40 cellular contexts compared by ENCODE assay signal in the genomic region with DNA sequence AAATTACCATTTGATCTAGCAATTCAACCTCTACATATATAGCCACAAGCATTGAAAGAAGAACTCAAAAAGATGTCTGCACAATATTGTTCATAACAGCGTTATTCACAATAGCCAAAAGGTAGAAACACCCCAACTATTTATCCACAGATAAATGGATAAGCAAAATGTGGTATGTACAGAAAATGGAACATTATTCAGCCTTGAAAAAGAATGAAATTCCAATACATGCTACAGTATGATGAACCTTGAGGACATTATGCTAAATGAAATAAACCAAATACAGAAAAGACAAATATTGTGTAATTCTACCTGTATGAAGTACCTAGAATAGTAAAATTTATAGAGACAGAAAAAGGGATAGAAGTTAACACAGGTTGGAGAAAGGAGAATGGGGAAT.
"Had no signal": no experiment of that assay in that cellular context is flagged by ENCODE, and none has a peak within 500 bp of the region (broad histone marks: within the 10 kb centered on the region; RNA-seq: fewer than 3 reads in every experiment).

No MANE protein-coding gene starts in this region.

- H3K4me1 ChIP-seq: ascending aorta had no signal

- ATAC-seq: activated CD4-positive, alpha-beta T cell treated with anti-CD3 and anti-CD28 coated beads for 36 hours; activated CD4-positive, CD25-positive, alpha-beta regulatory T cell treated with anti-CD3 and anti-CD28 coated beads, Interleukin-2, amount 50 U/mL, for 24 hours; activated CD8-positive, alpha-beta memory T cell treated with anti-CD3 and anti-CD28 coated beads, Interleukin-2, amount 10 ng/mL, durations not matched to agents 7 days and 5 days; activated CD8-positive, alpha-beta T cell treated with anti-CD3 and anti-CD28 coated beads, Interleukin-2, amount 10 ng/mL, durations not matched to agents 7 days and 5 days; activated naive CD8-positive, alpha-beta T cell treated with anti-CD3 and anti-CD28 coated beads, Interleukin-2, amount 50 U/mL, for 24 hours; WTC11 had no signal

- H3K4me3 Mint-ChIP-seq: activated CD4-positive, alpha-beta memory T cell treated with anti-CD3 and anti-CD28 coated beads, Interleukin-2, amount 10 ng/mL, durations not matched to agents 7 days and 5 days; activated CD4-positive, alpha-beta T cell treated with anti-CD3 and anti-CD28 coated beads for 36 hours; activated CD4-positive, alpha-beta T cell treated with anti-CD3 and anti-CD28 coated beads, Interleukin-2, amount 10 ng/mL, durations not matched to agents 7 days and 5 days; activated CD8-positive, alpha-beta memory T cell treated with anti-CD3 and anti-CD28 coated beads, Interleukin-2, amount 10 ng/mL, durations not matched to agents 7 days and 5 days; activated CD8-positive, alpha-beta T cell treated with anti-CD3 and anti-CD28 coated beads, Interleukin-2, amount 10 ng/mL, durations not matched to agents 7 days and 5 days; activated naive CD4-positive, alpha-beta T cell treated with anti-CD3 and anti-CD28 coated beads, Interleukin-2, amount 10 ng/mL, durations not matched to agents 7 days and 5 days; activated naive CD4-positive, alpha-beta T cell treated with anti-CD3 and anti-CD28 coated beads, Interleukin-2, amount 50 U/mL, for 24 hours; activated naive CD8-positive, alpha-beta T cell; activated naive CD8-positive, alpha-beta T cell treated with anti-CD3 and anti-CD28 coated beads, Interleukin-2, amount 10 ng/mL, durations not matched to agents 7 days and 5 days; activated naive CD8-positive, alpha-beta T cell treated with anti-CD3 and anti-CD28 coated beads, Interleukin-2, amount 50 U/mL, for 24 hours; activated T-cell treated with anti-CD3 and anti-CD28 coated beads, Interleukin-2, amount 50 U/mL, for 24 hours; brain; central memory CD8-positive, alpha-beta T cell; T-helper 1 cell treated with Interleukin-12 subunit alpha and Interleukin-12 subunit beta and Interleukin-4 antibody, amounts not matched to agents 30 μg/mL and 1 μg/mL, for 36 hours; T-helper 2 cell treated with Interferon-gamma antibody and Interleukin-4, amounts not matched to agents 5 μg/mL and 100 μg/mL, for 36 hours; WTC11 had no signal

- H3K27me3 Mint-ChIP-seq: activated naive CD4-positive, alpha-beta T cell treated with anti-CD3 and anti-CD28 coated beads, Interleukin-2, amount 50 U/mL, for 24 hours; activated naive CD8-positive, alpha-beta T cell; activated naive CD8-positive, alpha-beta T cell treated with anti-CD3 and anti-CD28 coated beads, Interleukin-2, amount 50 U/mL, for 24 hours; activated T-cell treated with anti-CD3 and anti-CD28 coated beads, Interleukin-2, amount 50 U/mL, for 24 hours had no signal

- H3K27ac Mint-ChIP-seq: activated CD4-positive, alpha-beta memory T cell treated with anti-CD3 and anti-CD28 coated beads, Interleukin-2, amount 10 ng/mL, durations not matched to agents 7 days and 5 days; activated CD4-positive, alpha-beta T cell treated with anti-CD3 and anti-CD28 coated beads for 36 hours; activated CD4-positive, alpha-beta T cell treated with anti-CD3 and anti-CD28 coated beads, Interleukin-2, amount 10 ng/mL, durations not matched to agents 7 days and 5 days; activated CD8-positive, alpha-beta memory T cell treated with anti-CD3 and anti-CD28 coated beads, Interleukin-2, amount 10 ng/mL, durations not matched to agents 7 days and 5 days; activated CD8-positive, alpha-beta T cell treated with anti-CD3 and anti-CD28 coated beads, Interleukin-2, amount 10 ng/mL, durations not matched to agents 7 days and 5 days; activated naive CD4-positive, alpha-beta T cell treated with anti-CD3 and anti-CD28 coated beads, Interleukin-2, amount 10 ng/mL, durations not matched to agents 7 days and 5 days; activated naive CD8-positive, alpha-beta T cell; activated naive CD8-positive, alpha-beta T cell treated with anti-CD3 and anti-CD28 coated beads, Interleukin-2, amount 10 ng/mL, durations not matched to agents 7 days and 5 days; activated naive CD8-positive, alpha-beta T cell treated with anti-CD3 and anti-CD28 coated beads, Interleukin-2, amount 50 U/mL, for 24 hours; activated T-cell treated with anti-CD3 and anti-CD28 coated beads, Interleukin-2, amount 50 U/mL, for 24 hours; activated T-helper 2 cell treated with anti-CD3 and anti-CD28 coated beads, Interferon-gamma antibody, Interleukin-2, Interleukin-4, amounts not matched to agents 10 μg/mL and 5 μg/mL and 100 μg/mL, durations not matched to agents 14 hours and 24 hours and 36 hours; brain; T-helper 1 cell treated with Interleukin-12 subunit alpha and Interleukin-12 subunit beta and Interleukin-4 antibody, amounts not matched to agents 30 μg/mL and 1 μg/mL, for 36 hours; T-helper 2 cell treated with Interferon-gamma antibody and Interleukin-4, amounts not matched to agents 5 μg/mL and 100 μg/mL, for 36 hours; WTC11 had no signal

- DNase-seq: activated CD4-positive, alpha-beta memory T cell treated with anti-CD3 and anti-CD28 coated beads, Interleukin-2, amount 10 ng/mL, durations not matched to agents 7 days and 5 days; activated CD4-positive, alpha-beta T cell treated with anti-CD3 and anti-CD28 coated beads for 1 hour; activated CD4-positive, alpha-beta T cell treated with anti-CD3 and anti-CD28 coated beads for 36 hours; activated CD4-positive, alpha-beta T cell treated with anti-CD3 and anti-CD28 coated beads for 48 hours; activated CD4-positive, alpha-beta T cell treated with anti-CD3 and anti-CD28 coated beads, Interleukin-2, amount 10 ng/mL, durations not matched to agents 7 days and 5 days; activated CD4-positive, alpha-beta T cell treated with anti-CD3 and anti-CD28 coated beads, Interleukin-2, amount 50 U/mL, for 48 hours; activated CD4-positive, CD25-positive, alpha-beta regulatory T cell; activated CD8-positive, alpha-beta memory T cell treated with anti-CD3 and anti-CD28 coated beads for 24 hours; activated CD8-positive, alpha-beta memory T cell treated with anti-CD3 and anti-CD28 coated beads, Interleukin-2, amount 10 ng/mL, durations not matched to agents 7 days and 5 days; activated CD8-positive, alpha-beta memory T cell treated with anti-CD3 and anti-CD28 coated beads, Interleukin-2, amount 50 U/mL, for 48 hours; activated CD8-positive, alpha-beta T cell treated with anti-CD3 and anti-CD28 coated beads, Interleukin-2, amount 10 ng/mL, durations not matched to agents 7 days and 5 days; activated effector memory CD4-positive, alpha-beta T cell treated with Interleukin-2 at 50 U/mL for 16 hours; activated gamma-delta T cell; activated naive CD4-positive, alpha-beta T cell treated with anti-CD3 and anti-CD28 coated beads, Interleukin-2, amount 10 ng/mL, durations not matched to agents 7 days and 5 days; activated naive CD4-positive, alpha-beta T cell treated with Interleukin-2 at 50 U/mL for 16 hours; activated naive CD8-positive, alpha-beta T cell treated with anti-CD3 and anti-CD28 coated beads, Interleukin-2, amount 10 ng/mL, durations not matched to agents 7 days and 5 days; activated naive CD8-positive, alpha-beta T cell treated with anti-CD3 and anti-CD28 coated beads, Interleukin-2, amount 50 U/mL, for 24 hours; activated T-cell treated with anti-CD3 and anti-CD28 coated beads, Interleukin-2, amount 50 U/mL, for 24 hours; activated T-cell treated with anti-CD3 and anti-CD28 coated beads, Interleukin-2, amount 50 U/mL, for 48 hours; amygdala; anterior cingulate cortex; caudate nucleus; cerebellar nuclear complex; T-helper 1 cell; T-helper 2 cell; T-helper 9 cell; WERI-Rb-1 had no signal

- H3K4me3 ChIP-seq: ascending aorta, cardiac muscle cell had no signal

- H3K9me3 Mint-ChIP-seq: activated CD4-positive, alpha-beta memory T cell treated with anti-CD3 and anti-CD28 coated beads, Interleukin-2, amount 10 ng/mL, durations not matched to agents 7 days and 5 days; activated CD4-positive, alpha-beta T cell treated with anti-CD3 and anti-CD28 coated beads, Interleukin-2, amount 10 ng/mL, durations not matched to agents 7 days and 5 days; activated naive CD4-positive, alpha-beta T cell treated with anti-CD3 and anti-CD28 coated beads, Interleukin-2, amount 10 ng/mL, durations not matched to agents 7 days and 5 days; activated naive CD8-positive, alpha-beta T cell treated with anti-CD3 and anti-CD28 coated beads, Interleukin-2, amount 50 U/mL, for 24 hours; activated T-cell treated with anti-CD3 and anti-CD28 coated beads, Interleukin-2, amount 50 U/mL, for 24 hours; activated T-helper 2 cell treated with anti-CD3 and anti-CD28 coated beads, Interferon-gamma antibody, Interleukin-2, Interleukin-4, amounts not matched to agents 10 μg/mL and 5 μg/mL and 100 μg/mL, durations not matched to agents 14 hours and 24 hours and 36 hours; central memory CD8-positive, alpha-beta T cell; T-helper 1 cell treated with Interleukin-12 subunit alpha and Interleukin-12 subunit beta and Interleukin-4 antibody, amounts not matched to agents 30 μg/mL and 1 μg/mL, for 36 hours had no signal

- H3K27me3 ChIP-seq: ascending aorta had no signal

- H3K4me1 Mint-ChIP-seq: activated CD4-positive, alpha-beta memory T cell treated with anti-CD3 and anti-CD28 coated beads, Interleukin-2, amount 10 ng/mL, durations not matched to agents 7 days and 5 days; activated CD8-positive, alpha-beta memory T cell treated with anti-CD3 and anti-CD28 coated beads, Interleukin-2, amount 10 ng/mL, durations not matched to agents 7 days and 5 days; activated naive CD8-positive, alpha-beta T cell treated with anti-CD3 and anti-CD28 coated beads, Interleukin-2, amount 10 ng/mL, durations not matched to agents 7 days and 5 days had no signal

- H3K36me3 ChIP-seq: ascending aorta, cardiac muscle cell, WERI-Rb-1 had no signal

- H3K27ac ChIP-seq: ascending aorta, cardiac muscle cell, WERI-Rb-1 had no signal

- H3K36me3 Mint-ChIP-seq: activated naive CD4-positive, alpha-beta T cell treated with anti-CD3 and anti-CD28 coated beads, Interleukin-2, amount 10 ng/mL, durations not matched to agents 7 days and 5 days; activated naive CD4-positive, alpha-beta T cell treated with anti-CD3 and anti-CD28 coated beads, Interleukin-2, amount 50 U/mL, for 24 hours; activated naive CD8-positive, alpha-beta T cell; brain had no signal

- FAIRE-seq: bronchial epithelial cell, TTC549 had no signal

- H3K9me3 ChIP-seq: ascending aorta had no signal
